ENCODE assay signal across 10 cellular contexts in the genomic region with DNA sequence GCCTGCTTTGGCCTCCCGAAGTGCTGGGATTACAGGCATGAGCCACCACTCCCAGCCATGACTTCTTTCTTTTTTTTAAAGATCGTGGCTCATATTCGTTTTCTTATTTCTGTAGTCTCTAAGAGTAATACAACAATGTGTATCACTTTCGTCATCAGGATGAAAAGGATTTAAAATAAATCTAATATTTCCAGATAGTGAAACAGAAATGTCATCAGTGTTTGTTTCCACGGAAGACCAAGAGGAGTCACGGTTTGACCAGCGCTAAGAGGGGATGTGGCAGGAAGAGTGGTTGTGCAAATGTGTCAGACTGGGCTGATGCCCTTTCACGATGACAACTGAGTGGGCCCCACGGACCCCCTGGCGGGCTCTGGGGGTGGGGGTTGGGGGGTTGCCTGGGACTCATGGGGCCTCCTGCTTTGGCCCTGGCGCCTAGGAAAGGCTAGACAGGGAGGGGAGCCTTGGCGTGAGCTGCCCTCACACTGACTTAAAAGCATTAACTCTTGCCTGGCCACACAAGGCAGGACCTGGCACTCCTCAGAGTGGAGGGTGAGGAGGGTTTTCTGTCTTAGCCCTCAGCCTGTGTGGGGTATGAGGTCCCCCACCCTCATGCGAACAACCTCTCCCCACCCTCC. TPM values are rescaled to one million over a fixed set of nuclear protein-coding genes. Genes with fewer than 3 reads are reported as not detected.
DNase-seq lines count a peak whose midpoint lies in the region; ATAC-seq and TF ChIP-seq lines count a peak whose summit lies in the region.
"Had no signal": no experiment of that assay in that cellular context is flagged by ENCODE, and none has a peak within 500 bp of the region (broad histone marks: within the 10 kb centered on the region; RNA-seq: fewer than 3 reads in every experiment).

No MANE protein-coding gene starts in this region.

- H3K4ac ChIP-seq in mesenchymal stem cell (ENCODE audit: low read depth in 1 of 2, low read length in 2 of 2) = no peak overlapping the region

- H3K27ac ChIP-seq in HUES64 (ENCODE audit: low read depth, low read length) (peak overlapping the region; percentile 94), mesenchymal stem cell (ENCODE audit: low read length, poor library complexity, severe bottlenecking) (no peak overlapping the region), thoracic aorta (peak overlapping the region; percentile 56 to 59), colonic mucosa (no peak overlapping the region)

- DNase-seq in choroid plexus epithelial cell (ENCODE audit: low read depth) (peak; percentile 39), mesenchymal stem cell (peak; percentile 33), thoracic aorta (ENCODE audit: low spot score) (no peak), superior temporal gyrus (ENCODE audit: extremely low spot score) (no peak), colonic mucosa (no peak)
- DNase-seq: activated CD8-positive, alpha-beta T cell treated with anti-CD3 and anti-CD28 coated beads for 36 hours; activated naive CD4-positive, alpha-beta T cell had no signal

- H3K9ac ChIP-seq in HUES64 (ENCODE audit: low read depth, low read length) = peak overlapping the region; percentile 68
- peak overlapping the region; percentile 53 for H3K9ac ChIP-seq in mesenchymal stem cell (ENCODE audit: low read length)
- peak overlapping the region in 1 of 2 donors; percentile 0 for H3K9ac ChIP-seq in colonic mucosa (ENCODE audit: low read depth in 2 of 2, low read length in 2 of 2)

- no peak overlapping the region for H3K14ac ChIP-seq in mesenchymal stem cell (ENCODE audit: low read length in 2 of 2)

- no peak overlapping the region for H2BK5ac ChIP-seq in mesenchymal stem cell (ENCODE audit: low read depth, low read length, poor library complexity, severe bottlenecking)

- peak overlapping the region; percentile 54 for H4K91ac ChIP-seq in mesenchymal stem cell (ENCODE audit: low read length)

- WGBS in HUES64 = 30% methylated on average over 10 of the region's 13 CpGs
- WGBS in mesenchymal stem cell = 25% methylated on average over 7 of the region's 13 CpGs

- H2BK120ac ChIP-seq in mesenchymal stem cell (ENCODE audit: low read depth, low read length) = peak overlapping the region; percentile 38

- intact Hi-C loops in colonic mucosa (cut with DNase I) = no loop called here

- H3K79me1 ChIP-seq in mesenchymal stem cell (replicated peaks; ENCODE audit: low read length, poor library complexity, severe bottlenecking) = peaks cover 2% of the 10 kb centered on the region

- H3K18ac ChIP-seq in mesenchymal stem cell (ENCODE audit: low read depth in 1 of 2, low read length in 2 of 2) = peak overlapping the region in 1 of 2 experiments; percentile 64

- H3K23ac ChIP-seq in mesenchymal stem cell (ENCODE audit: low read length in 2 of 2) = peak overlapping the region in 1 of 2 experiments; percentile 60

- peak overlapping the region in 1 of 2 experiments; percentile 40 for H2BK12ac ChIP-seq in mesenchymal stem cell (ENCODE audit: low read length in 2 of 2)

- H2BK15ac ChIP-seq in mesenchymal stem cell (ENCODE audit: low read depth, poor library complexity, severe bottlenecking) = no peak overlapping the region

- H3K4me1 ChIP-seq in HUES64 (ENCODE audit: insufficient read depth, low read length) (peaks cover 75% of the 10 kb centered on the region), mesenchymal stem cell (ENCODE audit: control insufficient read depth, insufficient read depth, low read depth, low read length) (peaks cover 32% of the 10 kb centered on the region), thoracic aorta (ENCODE audit: control insufficient read depth in 1 of 2, low read depth in 2 of 2) (peaks cover 26 to 82% of the 10 kb centered on the region in 2 donors), colonic mucosa (peaks cover 9% of the 10 kb centered on the region)

- TF ChIP-seq CTCF in choroid plexus epithelial cell (conservative IDR thresholded peaks at IDR 0.05; ENCODE audit: low read depth, low read length) (no peak), thoracic aorta (IDR thresholded peaks at IDR 0.05) (no peak), colonic mucosa (IDR thresholded peaks at IDR 0.05) (no peak)

- H2AFZ ChIP-seq in mesenchymal stem cell (ENCODE audit: low read depth, low read length) = no peak overlapping the region

- no peak overlapping the region for H3K4me2 ChIP-seq in mesenchymal stem cell (ENCODE audit: low read length, poor library complexity, severe bottlenecking)

- H3K4me3 ChIP-seq in HUES64 (ENCODE audit: low read length) (no peak overlapping the region), choroid plexus epithelial cell (ENCODE audit: low read depth, low read length) (no peak overlapping the region), mesenchymal stem cell (ENCODE audit: insufficient read depth in 1 of 2, low read depth in 1 of 2, low read length in 2 of 2) (no peak overlapping the region), thoracic aorta (no peak overlapping the region), colonic mucosa (no peak overlapping the region)

- peak overlapping the region; percentile 39 for H4K8ac ChIP-seq in mesenchymal stem cell (ENCODE audit: low read length)

- no peaks in the 10 kb centered on the region for H3K9me3 ChIP-seq in HUES64 (ENCODE audit: insufficient read depth, low read depth, low read length)
- H3K9me3 ChIP-seq in mesenchymal stem cell (ENCODE audit: control insufficient read depth, low read length) = no peaks in the 10 kb centered on the region
- no peaks in the 10 kb centered on the region for H3K9me3 ChIP-seq in thoracic aorta
- no peaks in the 10 kb centered on the region for H3K9me3 ChIP-seq in colonic mucosa

- H3K36me3 ChIP-seq in HUES64 (ENCODE audit: insufficient read depth, low read length) (0 out of 2 replicates have a peak, but pooled peaks cover 2% of the 10 kb centered on the region), mesenchymal stem cell (ENCODE audit: control insufficient read depth in 1 of 2, insufficient read depth in 2 of 2, low read depth in 1 of 2, low read length in 2 of 2) (no peaks in the 10 kb centered on the region), thoracic aorta (no peaks in the 10 kb centered on the region), colonic mucosa (no peaks in the 10 kb centered on the region)

- H2AK5ac ChIP-seq in mesenchymal stem cell (ENCODE audit: low read length, severe bottlenecking) = no peak overlapping the region

- no peak for ATAC-seq in thoracic aorta (ENCODE audit: insufficient number of reproducible peaks, low FRiP score, low read depth)
- no peak for ATAC-seq in HG03469 (IDR thresholded peaks at IDR 0.05; ENCODE audit: unreplicated experiment)
- ATAC-seq in HG03025 (IDR thresholded peaks at IDR 0.05; ENCODE audit: low FRiP score, unreplicated experiment) = no peak
- ATAC-seq: activated CD8-positive, alpha-beta T cell treated with anti-CD3 and anti-CD28 coated beads for 36 hours had no signal

- H3K27me3 ChIP-seq in HUES64 (ENCODE audit: insufficient read depth, low read length) = no peaks in the 10 kb centered on the region
- H3K27me3 ChIP-seq in mesenchymal stem cell (ENCODE audit: control insufficient read depth in 1 of 2, insufficient read depth in 1 of 2, low read length in 2 of 2) = peaks cover 0 to 5% of the 10 kb centered on the region in 2 experiments
- no peaks in the 10 kb centered on the region for H3K27me3 ChIP-seq in thoracic aorta (replicated peaks; ENCODE audit: insufficient read depth)
- no peaks in the 10 kb centered on the region for H3K27me3 ChIP-seq in colonic mucosa

RNA-seq across cellular contexts. Expression of a gene that starts 8.4 kb away (rescaled TPM):
- polyA plus RNA-seq in HUES64 (2013, experiment 1 of 2) = 65.5 TPM
- 75.1 TPM for polyA plus RNA-seq in HUES64 (2013, experiment 2 of 2)
- polyA plus RNA-seq in mesenchymal stem cell (2013, experiment 1 of 2) = 5.9 TPM
- 5.8 TPM for polyA plus RNA-seq in mesenchymal stem cell (2013, experiment 2 of 2)
- total RNA-seq in thoracic aorta = 10 to 100 TPM; 27.2 to 33.2 TPM
- 10 to 100 TPM; 34.9 to 35.1 TPM for total RNA-seq in colonic mucosa

Comparison
In these comparisons a context has a peak if more than half of its experiments do, and no peak if none do; other contexts are left out.
1. H3K27ac ChIP-seq: peak in HUES64 (single experiment) and thoracic aorta (2 of 2); none in mesenchymal stem cell (single experiment) and colonic mucosa (single experiment).
2. DNase-seq: peak in choroid plexus epithelial cell (single experiment) and mesenchymal stem cell (single experiment); none in thoracic aorta (single experiment), superior temporal gyrus (single experiment) and colonic mucosa (single experiment).